32 cellular contexts compared by ENCODE assay signal in genomic region chr2:175436076-175436475, GRCh38.
"Had no signal": no experiment of that assay in that cellular context is flagged by ENCODE, and none has a peak within 500 bp of the region (broad histone marks: within the 10 kb centered on the region; RNA-seq: fewer than 3 reads in every experiment).

No MANE protein-coding gene starts in this region.

- DNase-seq: activated B cell treated with CpG ODN at 0.5 μM for 24 hours; activated CD4-positive, alpha-beta memory T cell treated with anti-CD3 and anti-CD28 coated beads for 36 hours; activated CD4-positive, alpha-beta T cell treated with anti-CD3 and anti-CD28 coated beads for 4 hours; activated CD4-positive, alpha-beta T cell treated with anti-CD3 and anti-CD28 coated beads, Interleukin-2, amount 50 U/mL, for 1 hour; activated CD4-positive, CD25-positive, alpha-beta regulatory T cell treated with anti-CD3 and anti-CD28 coated beads, Interleukin-2, amount 50 U/mL, for 72 hours; activated CD8-positive, alpha-beta memory T cell treated with anti-CD3 and anti-CD28 coated beads, Interleukin-2, amount 50 U/mL, for 48 hours; activated effector memory CD4-positive, alpha-beta T cell treated with Interleukin-2 at 50 U/mL for 16 hours; activated naive CD4-positive, alpha-beta T cell treated with anti-CD3 and anti-CD28 coated beads, Interleukin-2, amount 10 ng/mL, durations not matched to agents 7 days and 5 days; activated naive CD8-positive, alpha-beta T cell treated with anti-CD3 and anti-CD28 coated beads, Interleukin-2, amount 50 U/mL, for 24 hours; activated T-cell treated with anti-CD3 and anti-CD28 coated beads, Interleukin-2, amount 50 U/mL, for 48 hours; anterior cingulate cortex; brain microvascular endothelial cell; NCI-H1105; NCI-H1417 treated with DMSO at 0.1 percent for 48 hours; NCI-H187 treated with DMSO at 0.1 percent for 48 hours; NCI-H2081; NCI-H2171 treated with DMSO at 0.1 percent for 48 hours; NCI-H2227 treated with DMSO at 0.1 percent for 48 hours; NCI-H446; NCI-H510A treated with DMSO at 0.1 percent for 48 hours; NCI-H526 treated with DMSO at 0.1 percent for 48 hours; NCI-H774; PC-3; Peyer's patch; Right ventricle myocardium superior; RPMI8226; SW 1271; T-helper 1 cell; T-helper 2 cell; T-helper 9 cell had no signal

- H3K4me1 ChIP-seq: Peyer's patch had no signal

- FAIRE-seq: K562 had no signal

- H3K36me3 ChIP-seq: brain microvascular endothelial cell, Peyer's patch had no signal

- H3K27ac ChIP-seq: brain microvascular endothelial cell, Peyer's patch, VCaP had no signal

- H3K9me3 ChIP-seq: Peyer's patch had no signal

- H3K4me3 ChIP-seq: K562, Peyer's patch had no signal

- ATAC-seq: activated naive CD8-positive, alpha-beta T cell treated with anti-CD3 and anti-CD28 coated beads, Interleukin-2, amount 50 U/mL, for 24 hours; K562; PC-3 had no signal

- H3K27me3 ChIP-seq: brain microvascular endothelial cell, Peyer's patch had no signal
